In genomic region chr2:204024503-204024902, GRCh38 we compare ENCODE assay signal across 8 cellular contexts.
DNase-seq lines count a peak whose midpoint lies in the region; ATAC-seq lines count a peak whose summit lies in the region.

No MANE protein-coding gene starts in this region.

- DNase-seq in Caki2 (ENCODE audit: low read depth) (peak; percentile 1), HPDE6-E6E7 (ENCODE audit: extremely low spot score) (peak; percentile 11), SK-N-MC (ENCODE audit: low read depth, low spot score) (peak; percentile 51), fibroblast of peridontal ligament (ENCODE audit: extremely low read depth) (peak; percentile 49), pons (ENCODE audit: low spot score) (peak; percentile 42), epidermal melanocyte (ENCODE audit: insufficient read length, low spot score) (no peak), occipital lobe (lab: John Stamatoyannopoulos, UW) (no peak)

- no peak for ATAC-seq in HG03354 (IDR thresholded peaks at IDR 0.05; ENCODE audit: poor library complexity, severe bottlenecking, unreplicated experiment)

- no peak overlapping the region for H3K4me3 ChIP-seq in SK-N-MC

- in situ Hi-C loops in Caki2 (cut with HindIII; ENCODE audit: low pct_unique_long_range_greater_than_20kb, low sequenced_read_pairs), result no loop called here

- no peak overlapping the region for H3K27ac ChIP-seq in SK-N-MC

- no peaks in the 10 kb centered on the region for H3K36me3 ChIP-seq in SK-N-MC (ENCODE audit: insufficient read depth, low read length)

- no peak overlapping the region for H3K9ac ChIP-seq in SK-N-MC (ENCODE audit: insufficient read length)

- H3K9me3 ChIP-seq in SK-N-MC (ENCODE audit: low read depth, low read length), result no peaks in the 10 kb centered on the region

Comparison
In these comparisons a context has a peak if more than half of its experiments do, and no peak if none do; other contexts are left out.
1. DNase-seq: peak in Caki2 (single experiment), HPDE6-E6E7 (single experiment), SK-N-MC (single experiment), fibroblast of peridontal ligament (single experiment) and pons (single experiment); none in epidermal melanocyte (single experiment) and occipital lobe (single experiment).